In the genomic region with DNA sequence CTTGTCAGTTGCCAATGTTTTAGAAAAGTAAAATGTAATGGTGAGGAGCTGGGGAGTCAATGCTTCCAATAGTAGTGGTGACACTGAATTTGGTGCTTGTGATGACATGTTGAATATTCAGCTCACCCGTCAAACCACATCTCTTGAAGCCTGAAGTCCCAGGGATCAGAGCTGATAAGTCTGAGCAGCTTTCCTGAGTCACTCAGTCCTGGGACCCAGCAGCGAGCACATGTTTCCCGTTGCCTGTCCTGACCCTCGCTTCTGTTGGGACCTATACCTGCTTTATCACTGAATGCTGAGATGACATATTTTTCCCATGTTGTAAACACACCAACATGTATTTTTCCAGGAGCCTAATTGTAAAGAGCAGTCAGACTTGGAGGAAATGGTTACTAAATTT, we compare ENCODE assay signal across 1 cellular context.
TF ChIP-seq lines count a peak whose summit lies in the region.

No MANE protein-coding gene starts in this region.

TF ChIP-seq in HepG2, 621 proteins besides CTCF, POLR2A, EP300 and RAD21:
- TF ChIP-seq, protein P1, sequence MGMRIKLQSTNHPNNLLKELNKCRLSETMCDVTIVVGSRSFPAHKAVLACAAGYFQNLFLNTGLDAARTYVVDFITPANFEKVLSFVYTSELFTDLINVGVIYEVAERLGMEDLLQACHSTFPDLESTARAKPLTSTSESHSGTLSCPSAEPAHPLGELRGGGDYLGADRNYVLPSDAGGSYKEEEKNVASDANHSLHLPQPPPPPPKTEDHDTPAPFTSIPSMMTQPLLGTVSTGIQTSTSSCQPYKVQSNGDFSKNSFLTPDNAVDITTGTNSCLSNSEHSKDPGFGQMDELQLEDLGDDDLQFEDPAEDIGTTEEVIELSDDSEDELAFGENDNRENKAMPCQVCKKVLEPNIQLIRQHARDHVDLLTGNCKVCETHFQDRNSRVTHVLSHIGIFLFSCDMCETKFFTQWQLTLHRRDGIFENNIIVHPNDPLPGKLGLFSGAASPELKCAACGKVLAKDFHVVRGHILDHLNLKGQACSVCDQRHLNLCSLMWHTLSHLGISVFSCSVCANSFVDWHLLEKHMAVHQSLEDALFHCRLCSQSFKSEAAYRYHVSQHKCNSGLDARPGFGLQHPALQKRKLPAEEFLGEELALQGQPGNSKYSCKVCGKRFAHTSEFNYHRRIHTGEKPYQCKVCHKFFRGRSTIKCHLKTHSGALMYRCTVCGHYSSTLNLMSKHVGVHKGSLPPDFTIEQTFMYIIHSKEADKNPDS (CRISPR knock-in tag; IDR thresholded peaks at IDR 0.05) = no peak
- TF ChIP-seq ZSCAN22 (CRISPR knock-in tag; IDR thresholded peaks at IDR 0.05) (no peak), JUND (CRISPR knock-in tag; IDR thresholded peaks at IDR 0.05) (no peak), KLF13 (CRISPR knock-in tag; IDR thresholded peaks at IDR 0.05) (no peak), MAFF (IDR thresholded peaks at IDR 0.05; ENCODE audit: low read depth, low read length) (peak; percentile 66), MAFK (conservative IDR thresholded peaks at IDR 0.05 in 1 of 2, IDR thresholded peaks at IDR 0.05 in 1 of 2; ENCODE audit: low read length in 2 of 2) (peak; percentile 74 to 77)
